ENCODE assay signal across 8 cellular contexts in the genomic region with DNA sequence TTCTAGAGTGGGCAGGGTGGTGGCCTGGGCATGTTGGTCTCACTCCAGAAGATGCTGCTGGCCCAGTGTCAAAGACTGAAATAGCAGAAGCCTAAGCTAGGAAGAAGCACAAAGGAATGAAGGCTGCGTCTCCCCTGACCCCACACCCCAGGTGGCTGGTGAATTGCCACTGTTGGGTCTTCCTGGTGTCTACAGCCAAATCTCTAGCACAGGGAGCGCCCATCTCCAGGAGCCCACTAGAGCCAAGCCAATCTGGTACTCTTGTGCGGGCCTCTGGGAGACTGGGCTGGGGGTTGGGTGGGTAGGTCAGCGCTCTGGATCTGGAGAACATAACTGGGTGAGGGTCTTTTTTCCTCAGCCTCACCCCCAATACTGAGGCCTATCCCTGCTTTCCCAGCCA. TPM values are rescaled to one million over a fixed set of nuclear protein-coding genes. Genes with fewer than 3 reads are reported as not detected.
A peak's percentile ranks its signal among the peaks of the same experiment; 100 is the strongest.
DNase-seq lines count a peak whose midpoint lies in the region; ATAC-seq and TF ChIP-seq lines count a peak whose summit lies in the region.

No MANE protein-coding gene starts in this region.

- peaks cover 43% of the 10 kb centered on the region for H3K79me2 ChIP-seq in MM.1S (ENCODE audit: low read length)
- H3K79me2 ChIP-seq in neural progenitor cell (ENCODE audit: low read depth) = peaks cover 17% of the 10 kb centered on the region

- H3K9ac ChIP-seq in BLaER1 (peak overlapping the region; percentile 90), MM.1S (ENCODE audit: low read length) (peak overlapping the region; percentile 98), neural progenitor cell (peak overlapping the region; percentile 78)

- H3K36me3 ChIP-seq in BLaER1 (peaks cover 63% of the 10 kb centered on the region), MM.1S (replicated peaks; ENCODE audit: insufficient read depth, low read length) (peaks cover 13% of the 10 kb centered on the region), neural progenitor cell (no peaks in the 10 kb centered on the region)

- TF ChIP-seq CTCF in MM.1S (IDR thresholded peaks at IDR 0.05; ENCODE audit: low read length) = no peak
- no peak for TF ChIP-seq CTCF in neural progenitor cell (IDR thresholded peaks at IDR 0.05)

- H3K4me3 Mint-ChIP-seq in effector memory CD8-positive, alpha-beta T cell = peak overlapping the region; percentile 80 to 88
- H3K4me3 Mint-ChIP-seq in neural progenitor cell = peak overlapping the region; percentile 95

- peak overlapping the region; percentile 84 to 94 for H3K27ac Mint-ChIP-seq in effector memory CD8-positive, alpha-beta T cell
- no peak overlapping the region for H3K27ac Mint-ChIP-seq in neural progenitor cell

- H3F3A ChIP-seq in MM.1S (ENCODE audit: insufficient read depth, low read length) = peaks cover 12% of the 10 kb centered on the region; the same call in 1 of the 2 replicates
- H3F3A ChIP-seq in neural progenitor cell (ENCODE audit: low read depth) = peaks cover 38% of the 10 kb centered on the region

- peaks cover 43% of the 10 kb centered on the region for H3K4me1 ChIP-seq in BLaER1
- 0 out of 2 replicates have a peak, but pooled peaks cover 5% of the 10 kb centered on the region for H3K4me1 ChIP-seq in MM.1S (ENCODE audit: low read length)
- peaks cover 18% of the 10 kb centered on the region for H3K4me1 ChIP-seq in neural progenitor cell

- no peak for DNase-seq in MM.1S
- no peak for DNase-seq in effector memory CD8-positive, alpha-beta T cell
- DNase-seq in neural progenitor cell (ENCODE audit: low spot score) = no peak
- no peak for DNase-seq in anterior cingulate cortex (lab: John Stamatoyannopoulos, UW)
- DNase-seq in GM19240 (ENCODE audit: insufficient read length, low spot score) = no peak

- H3K4me3 ChIP-seq in BLaER1 (peak overlapping the region; percentile 87), MM.1S (ENCODE audit: low read length) (peak overlapping the region; percentile 94), neural progenitor cell (peak overlapping the region; percentile 82)

- H3K27ac ChIP-seq in BLaER1 (peak overlapping the region; percentile 87), MM.1S (ENCODE audit: low read length) (no peak overlapping the region), neural progenitor cell (no peak overlapping the region)

- no peaks in the 10 kb centered on the region for H3K9me3 Mint-ChIP-seq in effector memory CD8-positive, alpha-beta T cell
- no peaks in the 10 kb centered on the region for H3K9me3 Mint-ChIP-seq in neural progenitor cell

- no peak for ATAC-seq in effector memory CD8-positive, alpha-beta T cell (replicated peaks)
- ATAC-seq in HG02973 (IDR thresholded peaks at IDR 0.05; ENCODE audit: unreplicated experiment) (no peak), GM19452 (IDR thresholded peaks at IDR 0.05; ENCODE audit: unreplicated experiment) (no peak)

- peaks cover 14 to 22% of the 10 kb centered on the region in 2 donors for H3K4me1 Mint-ChIP-seq in effector memory CD8-positive, alpha-beta T cell (ENCODE audit: low read depth in 2 of 2)
- H3K4me1 Mint-ChIP-seq in neural progenitor cell = peaks cover 35% of the 10 kb centered on the region

- no peaks in the 10 kb centered on the region for H3K9me2 ChIP-seq in MM.1S (replicated peaks; ENCODE audit: insufficient read depth, low read length)

- no peak overlapping the region for H2AFZ ChIP-seq in MM.1S (ENCODE audit: low read length)
- no peak overlapping the region for H2AFZ ChIP-seq in neural progenitor cell (replicated peaks)

- no peaks in the 10 kb centered on the region for H3K27me3 Mint-ChIP-seq in effector memory CD8-positive, alpha-beta T cell
- peaks cover 6% of the 10 kb centered on the region for H3K27me3 Mint-ChIP-seq in neural progenitor cell (ENCODE audit: insufficient read depth, low read depth)

- H3K4me2 ChIP-seq in BLaER1 (peak overlapping the region; percentile 98), MM.1S (ENCODE audit: low read depth, low read length) (peak overlapping the region; percentile 99), neural progenitor cell (peak overlapping the region; percentile 96)

- peaks cover 46% of the 10 kb centered on the region for H3K36me3 Mint-ChIP-seq in effector memory CD8-positive, alpha-beta T cell (ENCODE audit: insufficient read depth)
- H3K36me3 Mint-ChIP-seq in neural progenitor cell = peaks cover 2% of the 10 kb centered on the region

- no peaks in the 10 kb centered on the region for H3K27me3 ChIP-seq in BLaER1
- no peaks in the 10 kb centered on the region for H3K27me3 ChIP-seq in MM.1S (replicated peaks; ENCODE audit: insufficient read depth, low read length)
- no peaks in the 10 kb centered on the region for H3K27me3 ChIP-seq in neural progenitor cell

- H4K20me1 ChIP-seq in BLaER1 (peaks cover 42% of the 10 kb centered on the region), MM.1S (ENCODE audit: insufficient read depth, low read length) (no peaks in the 10 kb centered on the region), neural progenitor cell (ENCODE audit: low read depth) (peaks cover 12% of the 10 kb centered on the region)

- no peaks in the 10 kb centered on the region for H3K9me3 ChIP-seq in BLaER1
- no peaks in the 10 kb centered on the region for H3K9me3 ChIP-seq in MM.1S (replicated peaks; ENCODE audit: insufficient read depth, low read length)
- no peaks in the 10 kb centered on the region for H3K9me3 ChIP-seq in neural progenitor cell (ENCODE audit: low read depth)

RNA-seq across cellular contexts. Expression of a gene that starts 0.9 kb away (rescaled TPM):
- 14.9 and 36.1 TPM in 2 replicates for total RNA-seq in neural progenitor cell (ENCODE audit: low replicate concordance)

RNA-seq across cellular contexts. Expression of a gene that starts 4.6 kb away (rescaled TPM):
- 38.9 and 92.3 TPM in 2 replicates for total RNA-seq in neural progenitor cell (ENCODE audit: low replicate concordance)

RNA-seq across cellular contexts. Expression of a gene that starts 13.5 kb away (rescaled TPM):
- 13.7 and 19.5 TPM in 2 replicates for total RNA-seq in neural progenitor cell (ENCODE audit: low replicate concordance)

RNA-seq across cellular contexts. Expression of a gene that starts 18.4 kb away (rescaled TPM):
- 0.37 and 1.7 TPM in 2 replicates for total RNA-seq in neural progenitor cell (ENCODE audit: low replicate concordance)

RNA-seq across cellular contexts. Expression of a gene that starts 23.4 kb away (rescaled TPM):
- total RNA-seq in neural progenitor cell (ENCODE audit: low replicate concordance) = 15.5 and 35.7 TPM in 2 replicates
